ENCODE assay signal across 18 cellular contexts in genomic region chr14:30928462-30928861, GRCh38. TPM values are rescaled to one million over a fixed set of nuclear protein-coding genes. Genes with fewer than 3 reads are reported as not detected.
DNase-seq lines count a peak whose midpoint lies in the region; ATAC-seq, FAIRE-seq and TF ChIP-seq lines count a peak whose summit lies in the region.
"Had no signal": no experiment of that assay in that cellular context is flagged by ENCODE, and none has a peak within 500 bp of the region (broad histone marks: within the 10 kb centered on the region; RNA-seq: fewer than 3 reads in every experiment).

No MANE protein-coding gene starts in this region.

- H3K36me3 Mint-ChIP-seq in astrocyte (ENCODE audit: low read depth, unreplicated experiment): peaks cover 4% of the 10 kb centered on the region

- TF ChIP-seq CTCF in HepG2 (CRISPR knock-in tag; IDR thresholded peaks at IDR 0.05) (no peak), right lobe of liver (IDR thresholded peaks at IDR 0.05) (no peak), astrocyte (IDR thresholded peaks at IDR 0.05; ENCODE audit: insufficient read depth, low read depth, low read length) (no peak), pancreas (IDR thresholded peaks at IDR 0.05) (no peak), MM.1S (IDR thresholded peaks at IDR 0.05; ENCODE audit: low read length) (no peak)

- POLR2A ChIA-PET in HepG2 (lab: Yijun Ruan, JAX): no interaction called here

- no peaks in the 10 kb centered on the region for H3K27me3 Mint-ChIP-seq in astrocyte (ENCODE audit: low read depth, unreplicated experiment)

- no peak for DNase-seq in HepG2 (ENCODE audit: low spot score)
- no peak for DNase-seq in right lobe of liver
- DNase-seq in LHCN-M2 (ENCODE audit: low read depth): peak; percentile 4
- peak; percentile 26 for DNase-seq in astrocyte (ENCODE audit: low read depth)
- DNase-seq in pancreas: no peak
- no peak for DNase-seq in MM.1S
- DNase-seq in hypothalamus (lab: John Stamatoyannopoulos, UW): no peak
- DNase-seq: activated gamma-delta T cell treated with Interleukin-2 at 50 U/mL for 16 hours; aorta; NCI-H82; spleen; stimulated activated naive CD4-positive, alpha-beta T cell had no signal

- H3K36me3 ChIP-seq in HepG2 (replicated peaks in 1 of 2; ENCODE audit: control insufficient read depth in 1 of 2, insufficient read depth in 2 of 2, low read length in 2 of 2): peaks cover 18 to 54% of the 10 kb centered on the region in 2 experiments
- peaks cover 0 to 7% (median 0%) of the 10 kb centered on the region in 4 donors for H3K36me3 ChIP-seq in right lobe of liver
- H3K36me3 ChIP-seq in astrocyte (ENCODE audit: insufficient read depth, low read length): no peaks in the 10 kb centered on the region
- H3K36me3 ChIP-seq in pancreas: no peaks in the 10 kb centered on the region
- H3K36me3 ChIP-seq in MM.1S (replicated peaks; ENCODE audit: insufficient read depth, low read length): no peaks in the 10 kb centered on the region

- no peak for TF ChIP-seq RAD21 in HepG2 (CRISPR knock-in tag; IDR thresholded peaks at IDR 0.05)

- H4K20me1 ChIP-seq in HepG2 (ENCODE audit: insufficient read depth, low read length) (no peaks in the 10 kb centered on the region), astrocyte (ENCODE audit: insufficient read depth, low read length) (peaks cover 9% of the 10 kb centered on the region), MM.1S (ENCODE audit: insufficient read depth, low read length) (no peaks in the 10 kb centered on the region)

- no peaks in the 10 kb centered on the region for H3K9me3 Mint-ChIP-seq in astrocyte (ENCODE audit: unreplicated experiment)
- H3K9me3 Mint-ChIP-seq: CD14-positive monocyte had no signal

- TF ChIP-seq POLR2A in HepG2 (IDR thresholded peaks at IDR 0.05; ENCODE audit: insufficient read depth in 1 of 2, low read depth in 2 of 2, low read length in 2 of 2) (no peak), right lobe of liver (IDR thresholded peaks at IDR 0.05) (no peak)

- H3K9me2 ChIP-seq in MM.1S (replicated peaks; ENCODE audit: insufficient read depth, low read length): no peaks in the 10 kb centered on the region

- no peaks in the 10 kb centered on the region for H3F3A ChIP-seq in MM.1S (ENCODE audit: insufficient read depth, low read length)

- H3K27ac ChIP-seq in HepG2 (ENCODE audit: extremely low read length, insufficient read depth, low read length): no peak overlapping the region
- H3K27ac ChIP-seq in right lobe of liver: no peak overlapping the region
- H3K27ac ChIP-seq in astrocyte (ENCODE audit: low read depth, low read length): no peak overlapping the region
- no peak overlapping the region for H3K27ac ChIP-seq in pancreas
- no peak overlapping the region for H3K27ac ChIP-seq in MM.1S (ENCODE audit: low read length)
- H3K27ac ChIP-seq: A549, coronary artery, gastroesophageal sphincter, spleen, VCaP had no signal

- FAIRE-seq in HepG2 (lab: Jason Lieb, UNC): no peak
- FAIRE-seq in astrocyte (lab: Jason Lieb, UNC): no peak
- no peak for FAIRE-seq in pancreas (lab: Jason Lieb, UNC)
- FAIRE-seq: A549 had no signal

- H3K27me3 ChIP-seq in HepG2 (ENCODE audit: control insufficient read depth in 1 of 2, insufficient read depth in 2 of 2, low read length in 2 of 2) (no peaks in the 10 kb centered on the region), right lobe of liver (no peaks in the 10 kb centered on the region), astrocyte (ENCODE audit: insufficient read depth, low read length) (no peaks in the 10 kb centered on the region), pancreas (no peaks in the 10 kb centered on the region), MM.1S (replicated peaks; ENCODE audit: insufficient read depth, low read length) (no peaks in the 10 kb centered on the region)
- H3K27me3 ChIP-seq: gastroesophageal sphincter, spleen had no signal

- CTCF ChIA-PET in HepG2 (lab: Yijun Ruan, JAX; ENCODE audit: low intra/inter-chr PET ratio, low total read pairs): no interaction called here

- no peak overlapping the region for H3K9ac ChIP-seq in HepG2 (ENCODE audit: insufficient read depth, low read depth, low read length)
- H3K9ac ChIP-seq in astrocyte (ENCODE audit: low read length): no peak overlapping the region
- H3K9ac ChIP-seq in MM.1S (ENCODE audit: low read length): no peak overlapping the region

- H3K4me1 ChIP-seq in HepG2 (ENCODE audit: insufficient read depth, low read length) (no peaks in the 10 kb centered on the region), right lobe of liver (no peaks in the 10 kb centered on the region), astrocyte (ENCODE audit: insufficient read depth, low read length) (no peaks in the 10 kb centered on the region), pancreas (no peaks in the 10 kb centered on the region), MM.1S (ENCODE audit: low read length) (no peaks in the 10 kb centered on the region)
- H3K4me1 ChIP-seq: A549 had no signal

- TF ChIP-seq EP300 in HepG2 (IDR thresholded peaks at IDR 0.05; ENCODE audit: low read depth in 2 of 2, low read length in 2 of 2): no peak
- no peak for TF ChIP-seq EP300 in HepG2 (CRISPR knock-in tag; IDR thresholded peaks at IDR 0.05; ENCODE audit: borderline replicate concordance)

- no peak overlapping the region for H3K4me2 ChIP-seq in HepG2 (ENCODE audit: low read depth, low read length)
- H3K4me2 ChIP-seq in astrocyte (ENCODE audit: low read length): no peak overlapping the region
- no peak overlapping the region for H3K4me2 ChIP-seq in MM.1S (ENCODE audit: low read depth, low read length)
- H3K4me2 ChIP-seq: A549 had no signal

- ATAC-seq in HepG2: no peak
- ATAC-seq in right lobe of liver: no peak
- no peak for ATAC-seq in HG02623 (IDR thresholded peaks at IDR 0.05; ENCODE audit: unreplicated experiment)
- no peak for ATAC-seq in pancreas
- ATAC-seq: A549, gastroesophageal sphincter had no signal

- no TSS peak for BruUV-seq in HepG2 (replicated peaks; lab: Mats Ljungman, UMichigan)

- peaks cover 8% of the 10 kb centered on the region for H3K4me1 Mint-ChIP-seq in astrocyte (ENCODE audit: low read depth, unreplicated experiment)
- H3K4me1 Mint-ChIP-seq: CD14-positive monocyte had no signal

- H3K4me3 ChIP-seq in HepG2 (replicated peaks in 1 of 3; ENCODE audit: insufficient read depth in 1 of 3, low read depth in 2 of 3, low read length in 3 of 3) (no peak overlapping the region), right lobe of liver (no peak overlapping the region), astrocyte (ENCODE audit: insufficient read depth, low read depth, low read length) (no peak overlapping the region), pancreas (no peak overlapping the region), MM.1S (ENCODE audit: low read length) (no peak overlapping the region)
- H3K4me3 ChIP-seq: A549, coronary artery, gastroesophageal sphincter, spleen had no signal

- H2AFZ ChIP-seq in HepG2 (ENCODE audit: low read length) (no peak overlapping the region), astrocyte (ENCODE audit: low read depth, low read length) (no peak overlapping the region), MM.1S (ENCODE audit: low read length) (no peak overlapping the region)

- H3K79me2 ChIP-seq in HepG2 (ENCODE audit: insufficient read depth, low read length): peaks cover 2% of the 10 kb centered on the region
- H3K79me2 ChIP-seq in astrocyte (ENCODE audit: insufficient read depth, low read length): peaks cover 10% of the 10 kb centered on the region
- no peaks in the 10 kb centered on the region for H3K79me2 ChIP-seq in MM.1S (ENCODE audit: low read length)

- in situ Hi-C loops in HepG2 (cut with HindIII; ENCODE audit: extremely low pct_ligation_motif_present, low pct_unique_long_range_greater_than_20kb): no loop called here

- peak overlapping the region; percentile 58 for H3K27ac Mint-ChIP-seq in astrocyte (ENCODE audit: unreplicated experiment)
- H3K27ac Mint-ChIP-seq: CD14-positive monocyte had no signal

- no peak overlapping the region for H3K4me3 Mint-ChIP-seq in astrocyte (ENCODE audit: unreplicated experiment)
- H3K4me3 Mint-ChIP-seq: CD14-positive monocyte had no signal

- intact Hi-C loops in HepG2 (cut with micrococcal nuclease; ENCODE audit: unreplicated experiment) (no loop called here), right lobe of liver (cut with DNase I) (no loop called here), pancreas (cut with DNase I) (no loop called here)

- H3K9me3 ChIP-seq in HepG2 (ENCODE audit: low read length) (no peaks in the 10 kb centered on the region), right lobe of liver (no peaks in the 10 kb centered on the region), astrocyte (ENCODE audit: insufficient read depth, low read depth, low read length) (no peaks in the 10 kb centered on the region), pancreas (no peaks in the 10 kb centered on the region), MM.1S (replicated peaks; ENCODE audit: insufficient read depth, low read length) (no peaks in the 10 kb centered on the region)
- H3K9me3 ChIP-seq: A549, gastroesophageal sphincter, spleen had no signal

RNA-seq across cellular contexts. Expression of gene COCH, which starts 54.1 kb away (rescaled TPM):
- total RNA-seq in HepG2 (2016; rRNA removed; fragmentation: Illumina TruSeq; extraction: Trizol) (46.1 and 79.3 TPM in 2 replicates), right lobe of liver (1 to 10 TPM in 2 of 6 experiments, under 1 TPM in 3, not detected in 1; 0.14 to 2.9 (median 0.60) TPM), LHCN-M2 (2014; rRNA removed) (0.40 and 1.5 TPM in 2 replicates), astrocyte (0.79 and 0.87 TPM in 2 replicates), pancreas (10 to 100 TPM in 1 of 6 donors, 1 to 10 TPM in 5; 2.0 to 28.5 (median 4.0) TPM)
- 42.7 and 44.5 TPM in 2 replicates for total RNA-seq in HepG2 (2016; cell fraction: cytosol; rRNA removed; fragmentation: Illumina TruSeq; extraction: Trizol; ENCODE audit: low read depth)
- 44.2 and 82.2 TPM in 2 replicates for total RNA-seq in HepG2 (2016; cell fraction: insoluble cytoplasmic fraction; rRNA removed; fragmentation: Illumina TruSeq; extraction: Trizol)
- 35.2 and 37.4 TPM in 2 replicates for total RNA-seq in HepG2 (2016; cell fraction: membrane; rRNA removed; fragmentation: Illumina TruSeq; extraction: Trizol)
- total RNA-seq in HepG2 (2016; cell fraction: nucleus; rRNA removed; fragmentation: Illumina TruSeq; extraction: Trizol): 75.5 and 83.2 TPM in 2 replicates
- polyA plus RNA-seq in HepG2 (2011; rRNA removed) (67.6 and 78.2 TPM in 2 replicates), pancreas (1 to 10 TPM; 8.5 TPM)
- polyA plus RNA-seq in HepG2 (2011; cell fraction: cytosol; rRNA removed): 46.8 and 61.9 TPM in 2 replicates
- polyA plus RNA-seq in HepG2 (2011; cell fraction: nucleus; rRNA removed): 41.4 and 44.4 TPM in 2 replicates
- 42.1 and 46.5 TPM in 2 replicates for polyA plus RNA-seq in HepG2 (2012)
- 14.6 and 14.7 TPM in 2 replicates for polyA plus RNA-seq in HepG2 (2016; cell fraction: cytosol; fragmentation: Illumina TruSeq; extraction: Trizol; ENCODE audit: low read depth)
- polyA plus RNA-seq in HepG2 (2016; cell fraction: insoluble cytoplasmic fraction; fragmentation: Illumina TruSeq; extraction: Trizol; ENCODE audit: low read depth): 44.3 and 45.7 TPM in 2 replicates
- polyA plus RNA-seq in HepG2 (2016; cell fraction: membrane; fragmentation: Illumina TruSeq; extraction: Trizol; ENCODE audit: low read depth): 23.3 and 29.1 TPM in 2 replicates
- 110 and 111 TPM in 2 replicates for polyA plus RNA-seq in HepG2 (2016; cell fraction: nucleus; fragmentation: Illumina TruSeq; extraction: Trizol; ENCODE audit: insufficient read depth, low read depth)
- polyA minus RNA-seq in HepG2 (2011; rRNA and poly(A)+ RNA removed; ENCODE audit: low replicate concordance): 0.09 and 34.6 TPM in 2 replicates
- 40.3 and 42.4 TPM in 2 replicates for polyA minus RNA-seq in HepG2 (2011; cell fraction: cytosol; rRNA and poly(A)+ RNA removed)
- 33.0 and 38.3 TPM in 2 replicates for polyA minus RNA-seq in HepG2 (2011; cell fraction: nucleus; rRNA and poly(A)+ RNA removed)
- 0.67 TPM for polyA plus RNA-seq in LHCN-M2 (2012)

Comparison
In these comparisons a context has a peak if more than half of its experiments do, and no peak if none do; other contexts are left out.
1. DNase-seq: peak in LHCN-M2 (single experiment) and astrocyte (single experiment); none in HepG2 (single experiment), right lobe of liver (0 of 3), pancreas (0 of 6), MM.1S (single experiment) and hypothalamus (0 of 51).